ENCODE assay signal across 8 cellular contexts in genomic region chr19:55369651-55370304, GRCh38. TPM values are rescaled to one million over a fixed set of nuclear protein-coding genes. Genes with fewer than 3 reads are reported as not detected.
DNase-seq lines count a peak whose midpoint lies in the region; ATAC-seq and TF ChIP-seq lines count a peak whose summit lies in the region.

No MANE protein-coding gene starts in this region.

- H3K27ac ChIP-seq in HUES64 (ENCODE audit: low read depth, low read length) (no peak overlapping the region), endodermal cell (ENCODE audit: low read depth, low read length) (no peak overlapping the region)

- no peaks in the 10 kb centered on the region for H3K36me3 Mint-ChIP-seq in endodermal cell (ENCODE audit: low read depth)
- no peaks in the 10 kb centered on the region for H3K36me3 Mint-ChIP-seq in neural crest cell (ENCODE audit: low read depth)

- TF ChIP-seq CTCF in endodermal cell (conservative IDR thresholded peaks at IDR 0.05) (no peak), neural crest cell (conservative IDR thresholded peaks at IDR 0.05) (no peak)

- H3K9me3 ChIP-seq in HUES64 (ENCODE audit: insufficient read depth, low read depth, low read length) (no peaks in the 10 kb centered on the region), endodermal cell (ENCODE audit: control insufficient read depth, low read length) (no peaks in the 10 kb centered on the region)

- H3K9ac ChIP-seq in HUES64 (ENCODE audit: low read depth, low read length) (no peak overlapping the region), endodermal cell (ENCODE audit: extremely low read depth, low read length, poor library complexity, severe bottlenecking) (no peak overlapping the region)

- no peaks in the 10 kb centered on the region for H3K36me3 ChIP-seq in HUES64 (ENCODE audit: insufficient read depth, low read length)
- H3K36me3 ChIP-seq in endodermal cell (ENCODE audit: control insufficient read depth, insufficient read depth, low read length): no peaks in the 10 kb centered on the region

- DNase-seq in COLO668 (lab: John Stamatoyannopoulos, UW; ENCODE audit: unreplicated experiment) (peak; percentile 11), T1000 (lab: John Stamatoyannopoulos, UW) (peak; percentile 66), endodermal cell (peak; percentile 95), neural crest cell (ENCODE audit: low read depth, low spot score) (peak; percentile 55), UCSD-AML1 (lab: John Stamatoyannopoulos, UW; ENCODE audit: unreplicated experiment) (no peak), NCI-H2029 treated with DMSO at 0.1 percent for 48 hours (lab: John Stamatoyannopoulos, UW) (no peak)

- under 1% methylated on average over 53 of the region's 59 CpGs for WGBS in HUES64
- 1 to 2% methylated on average over 23 to 53 of the region's 59 CpGs for WGBS in endodermal cell (ENCODE audit: insufficient coverage in 1 of 2, insufficient read length in 1 of 2), 2 experiments

- peaks cover 50% of the 10 kb centered on the region for H3K27me3 ChIP-seq in HUES64 (ENCODE audit: insufficient read depth, low read length)
- H3K27me3 ChIP-seq in endodermal cell (ENCODE audit: control insufficient read depth, insufficient read depth, low read length, poor library complexity, severe bottlenecking): peaks cover 49% of the 10 kb centered on the region

- ATAC-seq in GM21576 (IDR thresholded peaks at IDR 0.05; ENCODE audit: unreplicated experiment): no peak

- H3K4me3 Mint-ChIP-seq in endodermal cell: peak overlapping the region; percentile 60
- peak overlapping the region; percentile 71 for H3K4me3 Mint-ChIP-seq in neural crest cell

- H3K4me3 ChIP-seq in HUES64 (ENCODE audit: low read length) (peak overlapping the region; percentile 54), endodermal cell (ENCODE audit: low read length) (peak overlapping the region; percentile 49)

- H3K4me1 ChIP-seq in HUES64 (ENCODE audit: insufficient read depth, low read length): peaks cover 17% of the 10 kb centered on the region
- H3K4me1 ChIP-seq in endodermal cell (ENCODE audit: control insufficient read depth, insufficient read depth, low read length): peaks cover 5% of the 10 kb centered on the region

- no peaks in the 10 kb centered on the region for H3K9me3 Mint-ChIP-seq in endodermal cell
- no peaks in the 10 kb centered on the region for H3K9me3 Mint-ChIP-seq in neural crest cell

- peaks cover 8% of the 10 kb centered on the region for H3K4me1 Mint-ChIP-seq in endodermal cell
- H3K4me1 Mint-ChIP-seq in neural crest cell: peaks cover 21% of the 10 kb centered on the region

- H3K27ac Mint-ChIP-seq in endodermal cell (no peak overlapping the region), neural crest cell (ENCODE audit: unreplicated experiment) (peak overlapping the region; percentile 57)

- peaks cover 62% of the 10 kb centered on the region for H3K27me3 Mint-ChIP-seq in endodermal cell (ENCODE audit: insufficient read depth)
- H3K27me3 Mint-ChIP-seq in neural crest cell (ENCODE audit: low read depth): peaks cover 55% of the 10 kb centered on the region

RNA-seq across cellular contexts. Expression of gene IL11, which starts 0.5 kb away (rescaled TPM):
- polyA plus RNA-seq in HUES64 (2013, experiment 1 of 2): 0.65 TPM
- 1.1 TPM for polyA plus RNA-seq in HUES64 (2013, experiment 2 of 2)
- total RNA-seq in endodermal cell (1 to 10 TPM in 1 of 2 donors, under 1 TPM in 1; 0.91 to 1.7 TPM), neural crest cell (0.56 and 0.59 TPM in 2 replicates)
- 6.0 TPM for polyA plus RNA-seq in endodermal cell (2013, experiment 1 of 2)
- polyA plus RNA-seq in endodermal cell (2013, experiment 2 of 2): 5.8 TPM

RNA-seq across cellular contexts. Expression of gene GARIN5B, which starts 6.7 kb away (rescaled TPM):
- not detected for polyA plus RNA-seq in HUES64 (2013, experiment 1 of 2)
- polyA plus RNA-seq in HUES64 (2013, experiment 2 of 2): not detected
- total RNA-seq in endodermal cell (under 1 TPM; 0.09 to 0.11 TPM), neural crest cell (not detected in 2 replicates)
- polyA plus RNA-seq in endodermal cell (2013, experiment 1 of 2): 0.18 TPM
- polyA plus RNA-seq in endodermal cell (2013, experiment 2 of 2): 0.33 TPM

RNA-seq across cellular contexts. Expression of gene TMEM190, which starts 6.8 kb away (rescaled TPM):
- 0.55 TPM for polyA plus RNA-seq in HUES64 (2013, experiment 1 of 2)
- polyA plus RNA-seq in HUES64 (2013, experiment 2 of 2): 1.2 TPM
- total RNA-seq in endodermal cell (1 to 10 TPM in 1 of 2 donors, not detected in 1; 1.2 TPM), neural crest cell (not detected in 2 replicates)
- 0.61 TPM for polyA plus RNA-seq in endodermal cell (2013, experiment 1 of 2)
- 0.75 TPM for polyA plus RNA-seq in endodermal cell (2013, experiment 2 of 2)

RNA-seq across cellular contexts. Expression of gene TMEM238, which starts 14.3 kb away (rescaled TPM):
- 1.4 TPM for polyA plus RNA-seq in HUES64 (2013, experiment 1 of 2)
- polyA plus RNA-seq in HUES64 (2013, experiment 2 of 2): not detected
- total RNA-seq in endodermal cell (1 to 10 TPM; 3.9 to 4.4 TPM), neural crest cell (0.40 and 0.71 TPM in 2 replicates)
- 0.32 TPM for polyA plus RNA-seq in endodermal cell (2013, experiment 1 of 2)
- polyA plus RNA-seq in endodermal cell (2013, experiment 2 of 2): not detected

RNA-seq across cellular contexts. Expression of gene COX6B2, which starts 15.3 kb away (rescaled TPM):
- polyA plus RNA-seq in HUES64 (2013, experiment 1 of 2): 0.90 TPM
- polyA plus RNA-seq in HUES64 (2013, experiment 2 of 2): 1.4 TPM
- under 1 TPM; 0.75 to 0.84 TPM for total RNA-seq in endodermal cell
- polyA plus RNA-seq in endodermal cell (2013, experiment 1 of 2): 2.0 TPM
- 0.41 TPM for polyA plus RNA-seq in endodermal cell (2013, experiment 2 of 2)
- total RNA-seq in neural crest cell: 0.16 TPM in 1 of 2 replicates, not detected in the other

Comparison
In these comparisons a context has a peak if more than half of its experiments do, and no peak if none do; other contexts are left out.
1. DNase-seq: peak in COLO668 (single experiment), T1000 (single experiment), endodermal cell (single experiment) and neural crest cell (single experiment); none in UCSD-AML1 (single experiment) and NCI-H2029 treated with DMSO at 0.1 percent for 48 hours (single experiment).